In genomic region chr21:46038871-46039397, GRCh38 we compare ENCODE assay signal across 11 cellular contexts. TPM values are rescaled to one million over a fixed set of nuclear protein-coding genes. Genes with fewer than 3 reads are reported as not detected.
DNase-seq lines count a peak whose midpoint lies in the region; ATAC-seq and TF ChIP-seq lines count a peak whose summit lies in the region.
"Had no signal": no experiment of that assay in that cellular context is flagged by ENCODE, and none has a peak within 500 bp of the region (broad histone marks: within the 10 kb centered on the region; RNA-seq: fewer than 3 reads in every experiment).

No MANE protein-coding gene starts in this region.

- peak overlapping the region; percentile 24 for H3K27ac ChIP-seq in stomach smooth muscle (ENCODE audit: low read length)
- H3K27ac ChIP-seq: SK-N-MC had no signal

- no peaks in the 10 kb centered on the region for H3K9me3 ChIP-seq in stomach smooth muscle (ENCODE audit: control insufficient read depth in 2 of 2, low read length in 2 of 2)

- peaks cover 12% of the 10 kb centered on the region for H3K4me1 ChIP-seq in stomach smooth muscle (ENCODE audit: control insufficient read depth, insufficient read depth, low read length)

- H3K9ac ChIP-seq in stomach smooth muscle (ENCODE audit: low read length in 2 of 2) = no peak overlapping the region

- TF ChIP-seq CTCF in cardiac fibroblast (IDR thresholded peaks at IDR 0.05; ENCODE audit: low read depth, low read length) = no peak

- H3K36me3 ChIP-seq in H7 (replicated peaks; ENCODE audit: control insufficient read depth, insufficient read depth, low read length) = no peaks in the 10 kb centered on the region
- no peaks in the 10 kb centered on the region for H3K36me3 ChIP-seq in stomach smooth muscle (ENCODE audit: control insufficient read depth in 2 of 2, insufficient read depth in 2 of 2, low read length in 2 of 2)

- no peaks in the 10 kb centered on the region for H3K27me3 ChIP-seq in H7 (ENCODE audit: control insufficient read depth, insufficient read depth, low read length)
- H3K27me3 ChIP-seq in stomach smooth muscle (ENCODE audit: control insufficient read depth in 1 of 2, insufficient read depth in 2 of 2, low read length in 2 of 2) = no peaks in the 10 kb centered on the region

- DNase-seq in H7 = peak; percentile 56
- peak; percentile 94 to 96 for DNase-seq in cardiac fibroblast (ENCODE audit: low read depth in 2 of 2)
- peak; percentile 18 for DNase-seq in iPS-NIHi7 (ENCODE audit: extremely low spot score)
- DNase-seq in OCI-M2 (lab: John Stamatoyannopoulos, UW; ENCODE audit: unreplicated experiment) = no peak
- DNase-seq in nucleus accumbens (lab: John Stamatoyannopoulos, UW) = no peak
- DNase-seq: activated CD4-positive, alpha-beta memory T cell treated with anti-CD3 and anti-CD28 coated beads for 36 hours; DMS 273 treated with DMSO at 0.1 percent for 48 hours had no signal

- ATAC-seq in HG03521 (IDR thresholded peaks at IDR 0.05; ENCODE audit: unreplicated experiment) (no peak), GM18498 (IDR thresholded peaks at IDR 0.05; ENCODE audit: unreplicated experiment) (no peak)

- no peak overlapping the region for H3K4me3 ChIP-seq in H7 (ENCODE audit: insufficient read depth, low read depth, low read length)
- no peak overlapping the region for H3K4me3 ChIP-seq in cardiac fibroblast (replicated peaks in 1 of 2; ENCODE audit: low read depth in 2 of 2, low read length in 2 of 2)
- H3K4me3 ChIP-seq in stomach smooth muscle (ENCODE audit: low read length in 2 of 2) = no peak overlapping the region
- H3K4me3 ChIP-seq: SK-N-MC had no signal

RNA-seq across cellular contexts. Expression of gene COL6A1, which starts 57.4 kb away (rescaled TPM):
- 243 and 283 TPM in 2 replicates for total RNA-seq in H7 (2014; rRNA removed; shearing (Covaris generic))

RNA-seq across cellular contexts. Expression of gene COL6A2, which starts 59.0 kb away (rescaled TPM):
- total RNA-seq in H7 (2014; rRNA removed; shearing (Covaris generic)) = 127 and 143 TPM in 2 replicates

Comparison
In these comparisons a context has a peak if more than half of its experiments do, and no peak if none do; other contexts are left out.
1. DNase-seq: peak in H7 (single experiment), cardiac fibroblast (2 of 2) and iPS-NIHi7 (single experiment); none in OCI-M2 (single experiment) and nucleus accumbens (0 of 56).